Comparison of ENCODE assay signal across 1 cellular context in genomic region chr6:68967549-68968300, GRCh38.
TF ChIP-seq lines count a peak whose summit lies in the region.

No MANE protein-coding gene starts in this region.

TF ChIP-seq in K562, 482 proteins besides CTCF, POLR2A, EP300 and RAD21 (continued from another document and continues in another):
- TF ChIP-seq BCLAF1 (IDR thresholded peaks at IDR 0.05; ENCODE audit: borderline replicate concordance in 1 of 2, control insufficient read depth in 1 of 2, low read depth in 2 of 2, low read length in 1 of 2) (no peak), SIX5 (IDR thresholded peaks at IDR 0.05; ENCODE audit: borderline replicate concordance in 1 of 2, insufficient read depth in 1 of 2, low read depth in 1 of 2, low read length in 2 of 2) (no peak), EP400 (IDR thresholded peaks at IDR 0.05) (peak; percentile 56), E2F1 (CRISPR knock-in tag; IDR thresholded peaks at IDR 0.05) (no peak), HINFP (tag; conservative IDR thresholded peaks at IDR 0.05; ENCODE audit: low read depth) (no peak), SOX6 (IDR thresholded peaks at IDR 0.05) (no peak; the same call in 1 of the 2 replicates), MXI1 (IDR thresholded peaks at IDR 0.05; ENCODE audit: low read depth, low read length) (no peak), ZNF431 (CRISPR knock-in tag; IDR thresholded peaks at IDR 0.05) (no peak), JUNB (CRISPR knock-in tag; conservative IDR thresholded peaks at IDR 0.05) (no peak), CREB1 (IDR thresholded peaks at IDR 0.05) (no peak), CREB1 (CRISPR knock-in tag; IDR thresholded peaks at IDR 0.05) (no peak), ZFP30 (CRISPR knock-in tag; IDR thresholded peaks at IDR 0.05; ENCODE audit: borderline replicate concordance) (no peak), BACH1 (tag; IDR thresholded peaks at IDR 0.05) (no peak), NEUROD1 (IDR thresholded peaks at IDR 0.05; ENCODE audit: borderline replicate concordance, low read depth, low read length, partially characterized antibody) (no peak), NCOA2 (IDR thresholded peaks at IDR 0.05; ENCODE audit: partially characterized antibody in 2 of 2) (no peak), ZNF589 (CRISPR knock-in tag; IDR thresholded peaks at IDR 0.05; ENCODE audit: low read depth) (no peak), AFF4 (CRISPR knock-in tag; IDR thresholded peaks at IDR 0.05) (no peak), DLX4 (CRISPR knock-in tag; IDR thresholded peaks at IDR 0.05) (no peak), GATAD2A (IDR thresholded peaks at IDR 0.05) (peak; percentile 87; the same call in 1 of the 2 replicates), SNAPC5 (CRISPR knock-in tag; IDR thresholded peaks at IDR 0.05) (no peak), RFX1 (IDR thresholded peaks at IDR 0.05) (no peak), FOXO4 (CRISPR knock-in tag; IDR thresholded peaks at IDR 0.05) (no peak), FUS (optimal IDR thresholded peaks at IDR 0.05; ENCODE audit: low read depth, low read length) (no peak), CXXC5 (CRISPR knock-in tag; IDR thresholded peaks at IDR 0.05) (no peak), ZNF79 (CRISPR knock-in tag; IDR thresholded peaks at IDR 0.05; ENCODE audit: low read depth) (no peak), TCF7 (IDR thresholded peaks at IDR 0.05; ENCODE audit: borderline replicate concordance) (no peak), MTF1 (CRISPR knock-in tag; IDR thresholded peaks at IDR 0.05; ENCODE audit: borderline replicate concordance) (no peak), ZNF583 (CRISPR knock-in tag; IDR thresholded peaks at IDR 0.05) (no peak), FOSL1 (tag; conservative IDR thresholded peaks at IDR 0.05) (peak; percentile 35; the same call in 1 of the 2 replicates), PCBP1 (IDR thresholded peaks at IDR 0.05; ENCODE audit: low read depth, low read length, poor library complexity, severe bottlenecking) (no peak), ZNF140 (CRISPR knock-in tag; IDR thresholded peaks at IDR 0.05) (no peak), ZNF347 (CRISPR knock-in tag; IDR thresholded peaks at IDR 0.05; ENCODE audit: low read depth) (no peak), XRCC3 (IDR thresholded peaks at IDR 0.05) (no peak), CHD1 (IDR thresholded peaks at IDR 0.05; ENCODE audit: low read length) (no peak), POLR2AphosphoS5 (IDR thresholded peaks at IDR 0.05; ENCODE audit: control insufficient read depth, insufficient read depth, low read depth, low read length) (no peak), RERE (CRISPR knock-in tag; IDR thresholded peaks at IDR 0.05; ENCODE audit: borderline replicate concordance) (no peak), ZNF133 (CRISPR knock-in tag; IDR thresholded peaks at IDR 0.05) (no peak), EZH2 (IDR thresholded peaks at IDR 0.05; ENCODE audit: borderline replicate concordance, low read depth, low read length) (no peak), E2F4 (CRISPR knock-in tag; IDR thresholded peaks at IDR 0.05; ENCODE audit: low read depth) (no peak), E4F1 (CRISPR knock-in tag; IDR thresholded peaks at IDR 0.05; ENCODE audit: borderline replicate concordance) (no peak), PHB2 (IDR thresholded peaks at IDR 0.05; ENCODE audit: low read depth) (no peak), KLF6 (CRISPR knock-in tag; IDR thresholded peaks at IDR 0.05; ENCODE audit: borderline replicate concordance) (no peak)
